20 cellular contexts compared by ENCODE assay signal in genomic region chr12:53530920-53531319, GRCh38. TPM values are rescaled to one million over a fixed set of nuclear protein-coding genes. Genes with fewer than 3 reads are reported as not detected.
DNase-seq lines count a peak whose midpoint lies in the region; ATAC-seq, FAIRE-seq and TF ChIP-seq lines count a peak whose summit lies in the region.
"Had no signal": no experiment of that assay in that cellular context is flagged by ENCODE, and none has a peak within 500 bp of the region (broad histone marks: within the 10 kb centered on the region; RNA-seq: fewer than 3 reads in every experiment).

No MANE protein-coding gene starts in this region.

- ATAC-seq in IMR-90 (ENCODE audit: low read depth), result peak; percentile 96
- no peak for ATAC-seq in HG03139 (IDR thresholded peaks at IDR 0.05; ENCODE audit: unreplicated experiment)
- ATAC-seq in GM18867 (IDR thresholded peaks at IDR 0.05; ENCODE audit: unreplicated experiment), result no peak
- ATAC-seq: CD8-positive, alpha-beta T cell; left colon had no signal

- no peak overlapping the region for H2BK15ac ChIP-seq in IMR-90 (ENCODE audit: low read depth, low read length)

- no peak overlapping the region; the same call in 1 of the 2 replicates for H3K4ac ChIP-seq in IMR-90 (ENCODE audit: low read depth, low read length)

- peaks cover 0 to 4% of the 10 kb centered on the region in 2 experiments; a peak in 1 of 4 replicates for H3K79me1 ChIP-seq in IMR-90 (ENCODE audit: low read depth in 1 of 2, low read length in 2 of 2)

- peaks cover 4% of the 10 kb centered on the region for H3K9me1 ChIP-seq in IMR-90 (ENCODE audit: insufficient read depth, low read length)

- H3K4me3 ChIP-seq in IMR-90 (ENCODE audit: insufficient read depth, low read depth, low read length), result no peak overlapping the region
- H3K4me3 ChIP-seq in fibroblast of villous mesenchyme (ENCODE audit: low read depth, low read length), result no peak overlapping the region
- H3K4me3 ChIP-seq: neural progenitor cell, tibial artery had no signal

- TF ChIP-seq CTCF in IMR-90 (conservative IDR thresholded peaks at IDR 0.05; ENCODE audit: low read depth, low read length) (no peak), fibroblast of villous mesenchyme (IDR thresholded peaks at IDR 0.05; ENCODE audit: insufficient read depth, low read depth, low read length) (no peak), D721Med (IDR thresholded peaks at IDR 0.05; ENCODE audit: insufficient read depth, missing control alignments) (no peak)

- no TSS peak for BruUV-seq in IMR-90 (replicated peaks; lab: Mats Ljungman, UMichigan)

- H3K36me3 ChIP-seq in IMR-90 (ENCODE audit: control insufficient read depth, insufficient read depth, low read length), result peaks cover 43% of the 10 kb centered on the region

- no peak overlapping the region for H2BK20ac ChIP-seq in IMR-90 (ENCODE audit: low read depth, low read length)

- TF ChIP-seq RAD21 in IMR-90 (IDR thresholded peaks at IDR 0.05; ENCODE audit: low read length), result no peak

- POLR2A ChIA-PET in IMR-90 (lab: Charles Lee; ENCODE audit: unreplicated experiment), result no interaction called here

- H2BK120ac ChIP-seq in IMR-90 (ENCODE audit: low read depth, low read length), result no peak overlapping the region

- H3K23ac ChIP-seq in IMR-90 (ENCODE audit: low read depth, low read length), result no peak overlapping the region

- no peak overlapping the region for H3K9ac ChIP-seq in IMR-90 (ENCODE audit: low read depth, low read length)
- H3K9ac ChIP-seq: neural progenitor cell had no signal

- H3K27ac ChIP-seq in IMR-90 (ENCODE audit: insufficient read depth, low read length), result no peak overlapping the region
- no peak overlapping the region for H3K27ac ChIP-seq in substantia nigra (ENCODE audit: low read depth, low read length, poor library complexity, severe bottlenecking)
- H3K27ac ChIP-seq: neural progenitor cell, tibial artery had no signal

- FAIRE-seq in D721Med (lab: Jason Lieb, UNC), result no peak
- FAIRE-seq: H1 had no signal

- H3K14ac ChIP-seq in IMR-90 (replicated peaks; ENCODE audit: low read depth, low read length), result no peak overlapping the region

- H3K56ac ChIP-seq in IMR-90 (ENCODE audit: extremely low read depth, insufficient read depth, low read length), result no peak overlapping the region

- no peak overlapping the region for H3K4me2 ChIP-seq in IMR-90 (ENCODE audit: low read depth, low read length)
- H3K4me2 ChIP-seq: neural progenitor cell had no signal

- H3K27me3 ChIP-seq in IMR-90 (ENCODE audit: control insufficient read depth, insufficient read depth, low read length), result no peaks in the 10 kb centered on the region
- H3K27me3 ChIP-seq: neural progenitor cell, tibial artery had no signal

- no peak overlapping the region for H3K18ac ChIP-seq in IMR-90 (ENCODE audit: low read depth, low read length)

- WGBS in IMR-90 (ENCODE audit: extremely low coverage in 2 of 2, insufficient read length in 1 of 2), 2 experiments, result 20% methylated on average over 1 of the region's 4 CpGs; no CpG with 5 or more reads in 1 of the 2 experiments

- CTCF ChIA-PET in IMR-90 (lab: Yijun Ruan, JAX), result interaction anchor here (0.6 kb wide), 1 partner anchor 499 kb away, joined by 7 read pairs; no protein-coding TSS in a partner anchor

- H3K4me1 ChIP-seq in IMR-90 (ENCODE audit: control insufficient read depth, insufficient read depth, low read length), result peaks cover 1% of the 10 kb centered on the region; the same call in 1 of the 2 replicates
- H3K4me1 ChIP-seq: neural progenitor cell, tibial artery had no signal

- intact Hi-C loops in IMR-90 (cut with micrococcal nuclease), result no loop called here

- H4K91ac ChIP-seq in IMR-90 (ENCODE audit: insufficient read depth, low read depth, low read length), result no peak overlapping the region

- peak overlapping the region; percentile 54 for H2BK5ac ChIP-seq in IMR-90 (ENCODE audit: low read depth, low read length, poor library complexity, severe bottlenecking)

- H2AK5ac ChIP-seq in IMR-90 (ENCODE audit: low read depth, low read length), result no peak overlapping the region; the same call in 1 of the 2 replicates

- H4K5ac ChIP-seq in IMR-90 (ENCODE audit: low read depth, low read length), result no peak overlapping the region

- no peak overlapping the region for H2AFZ ChIP-seq in IMR-90 (replicated peaks; ENCODE audit: low read length, poor library complexity)
- H2AFZ ChIP-seq: neural progenitor cell had no signal

- no peak overlapping the region for H2AK9ac ChIP-seq in IMR-90 (replicated peaks; ENCODE audit: low read depth, low read length, poor library complexity)

- no peaks in the 10 kb centered on the region for H4K20me1 ChIP-seq in IMR-90 (ENCODE audit: insufficient read depth, low read length)

- dilution Hi-C loops in IMR-90 (cut with HindIII; ENCODE audit: low sequenced_read_pairs, unreplicated experiment), result no loop called here

- H4K8ac ChIP-seq in IMR-90 (ENCODE audit: low read depth in 2 of 2, low read length in 2 of 2), result 0 out of 4 replicates have a peak overlapping the region, but pooled peaks of 1 of the 2 experiments have one; percentile 17

- no peaks in the 10 kb centered on the region for H3K9me3 ChIP-seq in IMR-90 (ENCODE audit: control insufficient read depth, insufficient read depth, low read length)
- H3K9me3 ChIP-seq: tibial artery had no signal

- TF ChIP-seq POLR2A in IMR-90 (IDR thresholded peaks at IDR 0.05; ENCODE audit: low read depth, low read length), result no peak

- DNase-seq in AG08396 (ENCODE audit: low spot score) (peak; percentile 36), IMR-90 (peak; percentile 76), amniotic epithelial cell (ENCODE audit: low read depth) (peak; percentile 76), fibroblast of villous mesenchyme (ENCODE audit: low read depth) (peak; percentile 48), substantia nigra (lab: John Stamatoyannopoulos, UW) (no peak), D721Med (ENCODE audit: insufficient read length, low spot score) (no peak)
- DNase-seq: CD8-positive, alpha-beta T cell; central memory CD4-positive, alpha-beta T cell; DMS79; left colon; NCI-H1048; NCI-H524 treated with DMSO at 0.1 percent for 48 hours; stimulated activated CD4-positive, alpha-beta T cell treated with anti-CD3 and anti-CD28 coated beads, Interleukin-12 subunit alpha, Interleukin-12 subunit beta, amount 100 ng/mL, for 4 hours; T1000; tibial artery had no signal

- in situ Hi-C loops in IMR-90 (cut with MboI; ENCODE audit: low sequenced_read_pairs), result no loop called here

TF ChIP-seq in IMR-90, 13 proteins besides CTCF, POLR2A, EP300 and RAD21:
- no peak for TF ChIP-seq MAZ (IDR thresholded peaks at IDR 0.05; ENCODE audit: borderline replicate concordance, low read depth, low read length)
- peak; percentile 56; the same call in 1 of the 2 replicates for TF ChIP-seq FOS (IDR thresholded peaks at IDR 0.05; ENCODE audit: low read depth, low read length)
- TF ChIP-seq CHD1 (IDR thresholded peaks at IDR 0.05; ENCODE audit: low read depth, low read length), result no peak

RNA-seq across cellular contexts. Expression of gene NPFF, which starts 23.6 kb away (rescaled TPM):
- total RNA-seq in IMR-90 (2012; rRNA removed) (not detected in 2 replicates), fibroblast of villous mesenchyme (not detected in 2 replicates)
- not detected in 2 replicates for polyA plus RNA-seq in IMR-90 (2012; rRNA removed)
- polyA plus RNA-seq in IMR-90 (2012; cell fraction: cytosol; rRNA removed), result not detected in 2 replicates
- 0.87 TPM in 1 of 2 replicates, not detected in the other for polyA plus RNA-seq in IMR-90 (2012; cell fraction: nucleus; rRNA removed; ENCODE audit: low replicate concordance)
- total RNA-seq: CD8-positive, alpha-beta T cell; H1; left colon; mononuclear cell had no signal
- polyA plus RNA-seq: H1 had no signal

RNA-seq across cellular contexts. Expression of gene TARBP2, which starts 29.8 kb away (rescaled TPM):
- total RNA-seq in IMR-90 (2012; rRNA removed) (27.4 and 27.8 TPM in 2 replicates), fibroblast of villous mesenchyme (47.4 and 54.8 TPM in 2 replicates)
- polyA plus RNA-seq in IMR-90 (2012; rRNA removed), result 46.1 and 49.6 TPM in 2 replicates
- 31.9 and 38.5 TPM in 2 replicates for polyA plus RNA-seq in IMR-90 (2012; cell fraction: cytosol; rRNA removed)
- 128 and 140 TPM in 2 replicates for polyA plus RNA-seq in IMR-90 (2012; cell fraction: nucleus; rRNA removed; ENCODE audit: low replicate concordance)

RNA-seq across cellular contexts. Expression of gene MAP3K12, which starts 31.7 kb away (rescaled TPM):
- 20.6 and 29.0 TPM in 2 replicates for total RNA-seq in IMR-90 (2012; rRNA removed)
- 48.6 and 52.5 TPM in 2 replicates for polyA plus RNA-seq in IMR-90 (2012; rRNA removed)
- polyA plus RNA-seq in IMR-90 (2012; cell fraction: cytosol; rRNA removed), result 18.8 and 22.6 TPM in 2 replicates
- polyA plus RNA-seq in IMR-90 (2012; cell fraction: nucleus; rRNA removed; ENCODE audit: low replicate concordance), result 284 and 449 TPM in 2 replicates
- 35.8 and 41.0 TPM in 2 replicates for total RNA-seq in fibroblast of villous mesenchyme

Comparison
In these comparisons a context has a peak if more than half of its experiments do, and no peak if none do; other contexts are left out.
1. DNase-seq: peak in AG08396 (single experiment), IMR-90 (single experiment), amniotic epithelial cell (single experiment) and fibroblast of villous mesenchyme (single experiment); none in substantia nigra (0 of 49) and D721Med (single experiment).